Comparison of ENCODE assay signal across 8 cellular contexts in the genomic region with DNA sequence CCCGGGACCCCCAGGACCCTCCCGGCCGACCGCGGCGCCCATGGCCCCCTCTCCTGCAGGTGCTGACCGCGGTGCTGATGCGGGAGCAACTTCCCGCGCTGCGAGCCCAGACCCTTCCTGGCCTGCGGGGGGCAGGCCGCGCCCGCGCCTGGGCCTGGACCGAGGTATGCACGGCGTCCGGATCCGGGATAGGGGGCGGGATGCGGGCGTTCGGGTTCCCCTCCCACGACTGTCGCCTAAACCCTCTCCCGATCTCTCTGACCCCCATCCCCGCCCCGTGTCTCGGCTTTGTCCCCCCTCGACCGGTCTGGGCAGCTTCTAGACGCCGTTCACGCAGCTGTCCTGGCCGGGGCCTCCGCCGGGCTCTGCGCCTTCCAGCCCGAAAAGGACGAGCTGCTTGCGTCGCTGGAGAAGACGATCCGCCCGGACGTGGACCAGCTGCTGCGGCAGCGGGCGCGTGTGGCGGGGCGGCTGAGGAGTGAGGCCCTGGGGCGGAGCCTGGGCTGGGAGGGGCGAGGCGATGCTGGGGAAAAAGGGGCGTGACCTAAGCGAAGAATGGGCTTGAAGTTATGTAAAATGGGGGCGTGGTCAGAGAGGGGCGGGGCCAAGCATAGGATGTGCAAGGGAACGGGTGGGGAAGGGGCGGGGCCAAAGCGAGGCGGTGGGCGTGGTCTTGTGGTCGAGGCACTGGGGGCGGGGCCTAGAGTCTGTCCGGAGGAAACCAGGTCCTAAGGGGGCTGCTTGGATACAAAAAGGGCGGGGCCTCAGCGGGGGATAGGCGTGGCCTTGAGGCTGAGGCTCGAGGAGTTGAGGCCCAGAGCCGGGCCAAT.
DNase-seq lines count a peak whose midpoint lies in the region; ATAC-seq lines count a peak whose summit lies in the region.

No MANE protein-coding gene starts in this region.

- ATAC-seq in GM18502 (IDR thresholded peaks at IDR 0.05; ENCODE audit: poor library complexity, unreplicated experiment) (peak; percentile 56), GM18858 (IDR thresholded peaks at IDR 0.05; ENCODE audit: unreplicated experiment) (no peak)
- ATAC-seq in effector memory CD8-positive, alpha-beta T cell (replicated peaks) = peak; percentile 93

- H3K4me1 ChIP-seq in HUES48 (ENCODE audit: control insufficient read depth, insufficient read depth, low read length) = no peaks in the 10 kb centered on the region

- peak; percentile 12 for DNase-seq in NK-92 treated with Interleukin-12 subunit alpha and Interleukin-12 subunit beta, amount 100 ng/mL, for 24 hours (lab: John Stamatoyannopoulos, UW)
- DNase-seq in activated CD8-positive, alpha-beta memory T cell treated with anti-CD3 and anti-CD28 coated beads for 4 hours (ENCODE audit: low read depth in 2 of 2) = peak; percentile 86 to 91
- peak; percentile 97 to 99 (median 98) for DNase-seq in effector memory CD8-positive, alpha-beta T cell
- DNase-seq in medulla oblongata (ENCODE audit: extremely low spot score) = peak; percentile 86
- peak; percentile 91 to 97 (median 94) for DNase-seq in stimulated activated CD4-positive, alpha-beta T cell treated with anti-CD3 and anti-CD28 coated beads, TNF-alpha, amount 100 ng/mL, for 24 hours (ENCODE audit: low read depth in 3 of 3)

- no peaks in the 10 kb centered on the region for H3K27me3 ChIP-seq in HUES48 (ENCODE audit: control insufficient read depth, insufficient read depth, low read length)

- peak overlapping the region; percentile 48; the same call in 1 of the 2 replicates for H3K9ac ChIP-seq in HUES48 (ENCODE audit: low read depth, low read length)

- H3K9me3 Mint-ChIP-seq in effector memory CD8-positive, alpha-beta T cell = no peaks in the 10 kb centered on the region

- peaks cover 19% of the 10 kb centered on the region for H3K36me3 Mint-ChIP-seq in effector memory CD8-positive, alpha-beta T cell (ENCODE audit: insufficient read depth)

- no peaks in the 10 kb centered on the region for H3K36me3 ChIP-seq in HUES48 (ENCODE audit: control insufficient read depth, insufficient read depth, low read length)

- H3K4me3 ChIP-seq in HUES48 (ENCODE audit: low read depth, low read length) = peak overlapping the region; percentile 73

- no peaks in the 10 kb centered on the region for H3K27me3 Mint-ChIP-seq in effector memory CD8-positive, alpha-beta T cell

- peak overlapping the region; percentile 70 to 82 for H3K27ac Mint-ChIP-seq in effector memory CD8-positive, alpha-beta T cell

- no peaks in the 10 kb centered on the region for H3K9me3 ChIP-seq in HUES48 (ENCODE audit: control insufficient read depth, insufficient read depth, low read length)

- H3K27ac ChIP-seq in HUES48 (ENCODE audit: low read depth, low read length) = peak overlapping the region; percentile 65

- peaks cover 12 to 15% of the 10 kb centered on the region in 2 donors for H3K4me1 Mint-ChIP-seq in effector memory CD8-positive, alpha-beta T cell (ENCODE audit: low read depth in 2 of 2)

- H3K4me3 Mint-ChIP-seq in effector memory CD8-positive, alpha-beta T cell = peak overlapping the region; percentile 87 to 93

Comparison
In these comparisons a context has a peak if more than half of its experiments do, and no peak if none do; other contexts are left out.
1. DNase-seq: peak in every context shown above with its lines; median percentile 98 in effector memory CD8-positive, alpha-beta T cell; 94 in stimulated activated CD4-positive, alpha-beta T cell treated with anti-CD3 and anti-CD28 coated beads, TNF-alpha, amount 100 ng/mL, for 24 hours; 88 in activated CD8-positive, alpha-beta memory T cell treated with anti-CD3 and anti-CD28 coated beads for 4 hours; 86 in medulla oblongata; 12 in NK-92 treated with Interleukin-12 subunit alpha and Interleukin-12 subunit beta, amount 100 ng/mL, for 24 hours.